1 cellular context compared by ENCODE assay signal in the genomic region with DNA sequence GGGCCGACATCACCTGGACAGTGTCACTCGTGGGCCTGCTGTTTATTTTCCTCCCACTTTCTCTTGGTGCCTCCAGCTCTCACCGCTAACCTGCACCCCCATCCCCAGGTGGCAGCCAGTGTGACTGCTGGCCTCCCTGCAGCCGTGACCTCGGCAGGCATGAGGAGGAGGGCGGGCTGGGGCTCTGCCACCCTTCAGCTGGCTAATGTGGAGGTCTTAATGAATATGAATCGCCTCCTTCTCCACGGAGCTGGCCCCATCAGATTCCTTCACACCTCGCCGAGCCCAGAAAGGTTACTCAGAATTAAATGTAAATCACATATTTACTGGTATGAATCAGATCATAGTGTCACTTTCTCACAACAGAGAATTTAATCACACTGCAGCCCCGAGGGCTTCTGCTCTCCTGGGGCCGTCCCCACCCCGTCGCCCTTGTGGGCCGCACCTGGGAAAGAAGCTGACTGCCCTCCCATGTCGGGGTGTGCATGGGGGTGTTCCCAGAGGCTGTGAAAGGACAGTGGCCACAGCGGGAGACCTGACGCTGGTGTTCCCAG.
TF ChIP-seq lines count a peak whose summit lies in the region.

No MANE protein-coding gene starts in this region.

TF ChIP-seq in H1, 55 proteins besides CTCF, POLR2A, EP300 and RAD21 (continued from another document):
- TF ChIP-seq TAF1 (IDR thresholded peaks at IDR 0.05; ENCODE audit: low read depth, low read length): no peak
- TF ChIP-seq EZH2 (IDR thresholded peaks at IDR 0.05; ENCODE audit: low read depth, low read length, severe bottlenecking): no peak
- TF ChIP-seq PHF8 (conservative IDR thresholded peaks at IDR 0.05; ENCODE audit: low read depth, low read length): no peak
- TF ChIP-seq RBBP5 (IDR thresholded peaks at IDR 0.05; ENCODE audit: borderline replicate concordance, low read depth, low read length): no peak
